Comparison of ENCODE assay signal across 14 cellular contexts in genomic region chr1:205626216-205626615, GRCh38. TPM values are rescaled to one million over a fixed set of nuclear protein-coding genes. Genes with fewer than 3 reads are reported as not detected.
DNase-seq lines count a peak whose midpoint lies in the region; ATAC-seq and TF ChIP-seq lines count a peak whose summit lies in the region.
"Had no signal": no experiment of that assay in that cellular context is flagged by ENCODE, and none has a peak within 500 bp of the region (broad histone marks: within the 10 kb centered on the region; RNA-seq: fewer than 3 reads in every experiment).

No MANE protein-coding gene starts in this region.

- H3K4me3 ChIP-seq in Loucy (ENCODE audit: low read length, poor library complexity, severe bottlenecking), result peak overlapping the region; percentile 23
- H3K4me3 ChIP-seq: adrenal gland, K562, psoas muscle had no signal

- peaks cover 78% of the 10 kb centered on the region for H3K79me2 ChIP-seq in Loucy (ENCODE audit: insufficient read depth, low read length)

- peaks cover 28% of the 10 kb centered on the region; the same call in 1 of the 2 replicates for H3K36me3 ChIP-seq in Loucy (ENCODE audit: insufficient read depth, low read length)

- H3K36me3 Mint-ChIP-seq in T-helper 2 cell treated with Interferon-gamma antibody and Interleukin-4, amounts not matched to agents 5 μg/mL and 100 μg/mL, for 36 hours (ENCODE audit: low read depth), result peaks cover 44% of the 10 kb centered on the region
- H3K36me3 Mint-ChIP-seq in activated CD8-positive, alpha-beta T cell treated with anti-CD3 and anti-CD28 coated beads, Interleukin-2, amount 10 ng/mL, durations not matched to agents 7 days and 5 days (ENCODE audit: low read depth), result peaks cover 63% of the 10 kb centered on the region
- H3K36me3 Mint-ChIP-seq in natural killer cell, result no peaks in the 10 kb centered on the region

- POLR2A ChIA-PET in activated CD8-positive, alpha-beta T cell treated with anti-CD3 and anti-CD28 coated beads, Interleukin-2, amount 10 ng/mL, durations not matched to agents 7 days and 5 days (lab: Charles Lee), result no interaction called here

- ATAC-seq in activated CD8-positive, alpha-beta T cell treated with anti-CD3 and anti-CD28 coated beads, Interleukin-2, amount 10 ng/mL, durations not matched to agents 7 days and 5 days, result no peak
- ATAC-seq in natural killer cell (no peak), HG02884 (IDR thresholded peaks at IDR 0.05; ENCODE audit: unreplicated experiment) (no peak), left ventricle myocardium superior (no peak)
- ATAC-seq: K562, psoas muscle had no signal

- intact Hi-C loops in natural killer cell (cut with micrococcal nuclease) (no loop called here), left ventricle myocardium superior (cut with micrococcal nuclease) (no loop called here)

- H3K4me1 ChIP-seq in Loucy (ENCODE audit: insufficient read depth, low read length, poor library complexity, severe bottlenecking), result peaks cover 48% of the 10 kb centered on the region

- H4K20me1 ChIP-seq in Loucy (ENCODE audit: insufficient read depth, low read length, poor library complexity, severe bottlenecking), result peaks cover 66% of the 10 kb centered on the region

- no peaks in the 10 kb centered on the region for H3K9me3 ChIP-seq in Loucy (ENCODE audit: insufficient read depth, low read depth, low read length)
- H3K9me3 ChIP-seq: adrenal gland, psoas muscle had no signal

- H3K9me3 Mint-ChIP-seq in T-helper 2 cell treated with Interferon-gamma antibody and Interleukin-4, amounts not matched to agents 5 μg/mL and 100 μg/mL, for 36 hours, result no peaks in the 10 kb centered on the region
- H3K9me3 Mint-ChIP-seq in activated CD8-positive, alpha-beta T cell treated with anti-CD3 and anti-CD28 coated beads, Interleukin-2, amount 10 ng/mL, durations not matched to agents 7 days and 5 days (ENCODE audit: insufficient read depth), result no peaks in the 10 kb centered on the region
- no peaks in the 10 kb centered on the region for H3K9me3 Mint-ChIP-seq in natural killer cell

- H3K27me3 ChIP-seq in Loucy (ENCODE audit: insufficient read depth, low read length, poor library complexity, severe bottlenecking), result no peaks in the 10 kb centered on the region
- H3K27me3 ChIP-seq: adrenal gland had no signal

- CTCF ChIA-PET in activated CD8-positive, alpha-beta T cell treated with anti-CD3 and anti-CD28 coated beads, Interleukin-2, amount 10 ng/mL, durations not matched to agents 7 days and 5 days (lab: Charles Lee), result interaction anchor here (1.2 to 1.3 kb wide), 3 partner anchors 25 to 35 kb away, joined by 4 to 6 read pairs (median 6); no protein-coding TSS in a partner anchor

- peak overlapping the region; percentile 16 for H3K4me3 Mint-ChIP-seq in T-helper 2 cell treated with Interferon-gamma antibody and Interleukin-4, amounts not matched to agents 5 μg/mL and 100 μg/mL, for 36 hours
- peak overlapping the region; percentile 32 for H3K4me3 Mint-ChIP-seq in activated CD8-positive, alpha-beta T cell treated with anti-CD3 and anti-CD28 coated beads, Interleukin-2, amount 10 ng/mL, durations not matched to agents 7 days and 5 days
- H3K4me3 Mint-ChIP-seq in natural killer cell, result no peak overlapping the region

- H3K27ac Mint-ChIP-seq in T-helper 2 cell treated with Interferon-gamma antibody and Interleukin-4, amounts not matched to agents 5 μg/mL and 100 μg/mL, for 36 hours, result peak overlapping the region; percentile 53
- peak overlapping the region; percentile 69 for H3K27ac Mint-ChIP-seq in activated CD8-positive, alpha-beta T cell treated with anti-CD3 and anti-CD28 coated beads, Interleukin-2, amount 10 ng/mL, durations not matched to agents 7 days and 5 days
- peak overlapping the region; percentile 73 to 84 for H3K27ac Mint-ChIP-seq in natural killer cell

- H3K27me3 Mint-ChIP-seq in T-helper 2 cell treated with Interferon-gamma antibody and Interleukin-4, amounts not matched to agents 5 μg/mL and 100 μg/mL, for 36 hours (ENCODE audit: low read depth), result no peaks in the 10 kb centered on the region
- no peaks in the 10 kb centered on the region for H3K27me3 Mint-ChIP-seq in activated CD8-positive, alpha-beta T cell treated with anti-CD3 and anti-CD28 coated beads, Interleukin-2, amount 10 ng/mL, durations not matched to agents 7 days and 5 days (ENCODE audit: low read depth)
- no peaks in the 10 kb centered on the region for H3K27me3 Mint-ChIP-seq in natural killer cell (ENCODE audit: low read depth in 2 of 2)

- H2AFZ ChIP-seq in Loucy (ENCODE audit: low read length), result no peak overlapping the region

- H3K9me2 ChIP-seq in Loucy (replicated peaks; ENCODE audit: low read depth, low read length), result no peaks in the 10 kb centered on the region

- H3K4me2 ChIP-seq in Loucy (ENCODE audit: low read depth, low read length, poor library complexity, severe bottlenecking), result peak overlapping the region; percentile 95

- no peak overlapping the region for H3K9ac ChIP-seq in Loucy (ENCODE audit: low read depth, low read length, poor library complexity, severe bottlenecking)

- H3K4me1 Mint-ChIP-seq in T-helper 2 cell treated with Interferon-gamma antibody and Interleukin-4, amounts not matched to agents 5 μg/mL and 100 μg/mL, for 36 hours (ENCODE audit: low read depth), result peaks cover 40% of the 10 kb centered on the region
- H3K4me1 Mint-ChIP-seq in activated CD8-positive, alpha-beta T cell treated with anti-CD3 and anti-CD28 coated beads, Interleukin-2, amount 10 ng/mL, durations not matched to agents 7 days and 5 days (ENCODE audit: low read depth), result peaks cover 57% of the 10 kb centered on the region
- H3K4me1 Mint-ChIP-seq in natural killer cell, result peaks cover 52 to 54% of the 10 kb centered on the region in 2 donors

- DNase-seq in T-helper 2 cell treated with Interferon-gamma antibody and Interleukin-4, amounts not matched to agents 5 μg/mL and 100 μg/mL, for 36 hours (ENCODE audit: low spot score), result no peak
- DNase-seq in T-helper 2 cell, result no peak
- DNase-seq in activated CD8-positive, alpha-beta T cell treated with anti-CD3 and anti-CD28 coated beads, Interleukin-2, amount 10 ng/mL, durations not matched to agents 7 days and 5 days, result no peak
- DNase-seq in natural killer cell, result no peak
- DNase-seq in AG08396 (ENCODE audit: low spot score), result no peak
- DNase-seq in left ventricle myocardium superior, result no peak
- DNase-seq: activated CD4-positive, alpha-beta T cell treated with anti-CD3 and anti-CD28 coated beads for 4 hours; adrenal gland; DMS153; NCI-H2029; psoas muscle had no signal

- peaks cover 3% of the 10 kb centered on the region for H3F3A ChIP-seq in Loucy (ENCODE audit: low read depth)

- TF ChIP-seq CTCF in Loucy (conservative IDR thresholded peaks at IDR 0.05; ENCODE audit: low read length), result no peak
- TF ChIP-seq CTCF in natural killer cell (IDR thresholded peaks at IDR 0.05), result no peak

RNA-seq across cellular contexts. Expression of gene ELK4, which starts 5.6 kb away (rescaled TPM):
- total RNA-seq in activated CD8-positive, alpha-beta T cell treated with anti-CD3 and anti-CD28 coated beads, Interleukin-2, amount 10 ng/mL, durations not matched to agents 7 days and 5 days, result 10 to 100 TPM; 95.2 to 97.5 TPM
- 100 to 1,000 TPM; 107 to 155 (median 139) TPM for total RNA-seq in natural killer cell
- 40.5 TPM for total RNA-seq in left ventricle myocardium superior

RNA-seq across cellular contexts. Expression of gene SLC45A3, which starts 54.1 kb away (rescaled TPM):
- under 1 TPM; 0.18 to 0.21 TPM for total RNA-seq in activated CD8-positive, alpha-beta T cell treated with anti-CD3 and anti-CD28 coated beads, Interleukin-2, amount 10 ng/mL, durations not matched to agents 7 days and 5 days
- total RNA-seq in natural killer cell, result 10 to 100 TPM in 1 of 3 donors, 1 to 10 TPM in 1, under 1 TPM in 1; 0.31 to 28.8 (median 1.8) TPM
- total RNA-seq in left ventricle myocardium superior, result 6.6 TPM
